ENCODE assay signal across 12 cellular contexts in the genomic region with DNA sequence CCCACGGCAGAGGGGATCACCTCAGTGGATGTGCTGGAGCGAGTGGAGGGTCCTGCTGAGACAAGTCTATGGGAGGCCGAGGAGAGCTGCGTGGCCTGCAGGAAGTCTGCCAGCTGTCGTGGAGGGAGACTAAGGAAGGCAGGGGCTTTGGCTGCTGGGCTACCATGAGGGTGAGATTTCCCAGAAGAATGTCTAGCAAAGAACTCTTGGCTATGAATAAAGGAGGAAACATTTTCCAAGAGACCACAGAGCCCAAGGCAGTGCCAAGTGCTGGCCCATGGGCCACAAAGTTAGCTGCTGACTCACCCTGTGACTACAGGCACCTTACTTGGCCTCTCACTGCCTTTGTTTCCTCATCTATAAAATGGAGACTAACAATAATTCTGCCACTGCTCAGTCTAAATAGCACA.
A peak's percentile ranks its signal among the peaks of the same experiment; 100 is the strongest.
DNase-seq lines count a peak whose midpoint lies in the region; ATAC-seq, FAIRE-seq and TF ChIP-seq lines count a peak whose summit lies in the region.
"Had no signal": no experiment of that assay in that cellular context is flagged by ENCODE, and none has a peak within 500 bp of the region (broad histone marks: within the 10 kb centered on the region; RNA-seq: fewer than 3 reads in every experiment).

No MANE protein-coding gene starts in this region.

- no peak overlapping the region for H3K4ac ChIP-seq in H1 (replicated peaks; ENCODE audit: insufficient read length, low read depth, low read length)

- H3K9ac ChIP-seq in PC-3 (ENCODE audit: low read length), result no peak overlapping the region
- H3K9ac ChIP-seq in H1 (replicated peaks in 1 of 4; ENCODE audit: extremely low read depth in 1 of 4, low read depth in 3 of 4, low read length in 3 of 4), result no peak overlapping the region
- no peak overlapping the region for H3K9ac ChIP-seq in neural progenitor cell

- H2BK12ac ChIP-seq in H1 (ENCODE audit: low read depth, low read length), result no peak overlapping the region

- H3K79me1 ChIP-seq in H1 (ENCODE audit: low read depth, low read length), result no peaks in the 10 kb centered on the region

- H2AK5ac ChIP-seq in H1 (ENCODE audit: low read depth, low read length), result no peak overlapping the region

- H3K4me2 ChIP-seq in PC-3 (ENCODE audit: low read length), result 0 out of 2 replicates have a peak overlapping the region, but pooled peaks have one; percentile 20
- H3K4me2 ChIP-seq in H1 (ENCODE audit: insufficient read depth in 1 of 2, low read depth in 2 of 2, low read length in 2 of 2), result no peak overlapping the region
- H3K4me2 ChIP-seq in neural progenitor cell, result no peak overlapping the region

- TF ChIP-seq CTCF in PC-3 (conservative IDR thresholded peaks at IDR 0.05; ENCODE audit: low read depth, low read length), result no peak
- no peak for TF ChIP-seq CTCF in H1 (IDR thresholded peaks at IDR 0.05; ENCODE audit: control extremely low read depth in 1 of 3, insufficient read depth in 1 of 3, low read depth in 1 of 3, low read length in 3 of 3)
- no peak for TF ChIP-seq CTCF in neural progenitor cell (IDR thresholded peaks at IDR 0.05)

- H3K27ac ChIP-seq in PC-3 (ENCODE audit: low read length) (peak overlapping the region; percentile 53), H1 (ENCODE audit: low read depth, low read length) (no peak overlapping the region), neural progenitor cell (no peak overlapping the region)

- H4K8ac ChIP-seq in H1 (ENCODE audit: extremely low read depth, insufficient read depth, low read length), result 0 out of 2 replicates have a peak overlapping the region, but pooled peaks have one; percentile 15

- peaks cover 26% of the 10 kb centered on the region for H3K4me1 Mint-ChIP-seq in neural progenitor cell

- DNase-seq in ELR (ENCODE audit: low read depth) (peak; percentile 96), PC-3 (peak; percentile 80), H1 (ENCODE audit: low read depth in 1 of 2, low spot score in 2 of 2) (no peak), neural progenitor cell (ENCODE audit: low spot score) (no peak), OCI-M1 (lab: John Stamatoyannopoulos, UW) (no peak), NCI-H524 treated with DMSO at 0.1 percent for 48 hours (lab: John Stamatoyannopoulos, UW) (no peak)
- DNase-seq: activated naive CD8-positive, alpha-beta T cell treated with anti-CD3 and anti-CD28 coated beads, Interleukin-2, amount 10 ng/mL, durations not matched to agents 7 days and 5 days; effector memory CD4-positive, alpha-beta T cell; naive thymus-derived CD4-positive, alpha-beta T cell; stimulated activated naive CD4-positive, alpha-beta T cell had no signal

- TF ChIP-seq POLR2A in H1 (IDR thresholded peaks at IDR 0.05; ENCODE audit: control extremely low read depth in 1 of 2, low read depth in 2 of 2, low read length in 2 of 2), result no peak

- POLR2A ChIA-PET in PC-3 (lab: Charles Lee; ENCODE audit: unreplicated experiment), result no interaction called here
- POLR2A ChIA-PET in H1 (lab: Charles Lee; ENCODE audit: partially characterized antibody), result no interaction called here

- H3K23ac ChIP-seq in H1 (ENCODE audit: insufficient read length), result no peak overlapping the region

- H3K56ac ChIP-seq in H1 (replicated peaks; ENCODE audit: insufficient read length, low read depth, low read length), result no peak overlapping the region

- H3K4me1 ChIP-seq in PC-3 (ENCODE audit: insufficient read depth, low read length) (peaks cover 15% of the 10 kb centered on the region), H1 (replicated peaks in 1 of 4; ENCODE audit: control insufficient read depth in 3 of 4, insufficient read depth in 4 of 4, low read length in 3 of 4) (peaks cover 12 to 15% (median 13%) of the 10 kb centered on the region in 4 experiments; a peak in 6 of 7 replicates), neural progenitor cell (peaks cover 26% of the 10 kb centered on the region)

- intact Hi-C loops in PC-3 (cut with micrococcal nuclease), result no loop called here

- H4K20me1 ChIP-seq in PC-3 (ENCODE audit: low read length), result no peaks in the 10 kb centered on the region
- no peaks in the 10 kb centered on the region for H4K20me1 ChIP-seq in H1 (replicated peaks in 1 of 2; ENCODE audit: control insufficient read depth in 1 of 2, insufficient read depth in 2 of 2, low read length in 2 of 2)
- H4K20me1 ChIP-seq in neural progenitor cell (ENCODE audit: low read depth), result no peaks in the 10 kb centered on the region

- H2BK120ac ChIP-seq in H1 (replicated peaks; ENCODE audit: low read depth, low read length), result no peak overlapping the region

- no peaks in the 10 kb centered on the region for H3K27me3 Mint-ChIP-seq in neural progenitor cell (ENCODE audit: insufficient read depth, low read depth)
- H3K27me3 Mint-ChIP-seq: activated naive CD8-positive, alpha-beta T cell treated with anti-CD3 and anti-CD28 coated beads, Interleukin-2, amount 10 ng/mL, durations not matched to agents 7 days and 5 days had no signal

- H2BK15ac ChIP-seq in H1 (ENCODE audit: low read length), result no peak overlapping the region

- no peak overlapping the region for H4K5ac ChIP-seq in H1 (ENCODE audit: insufficient read length, low read depth, low read length)

- no peaks in the 10 kb centered on the region for H3K23me2 ChIP-seq in H1 (ENCODE audit: low read depth, low read length)

- WGBS in H1 (ENCODE audit: extremely low coverage in 1 of 2, insufficient coverage in 1 of 2, insufficient read length in 1 of 2, insufficient replicate concordance in 2 of 2, low coverage in 1 of 2, low lambda C conversion rate in 2 of 2, missing lambda C conversion rate in 1 of 2), 2 experiments, result 86% methylated on average over 5 of the region's 5 CpGs; no CpG with 5 or more reads in 1 of the 2 experiments

- H3K27ac Mint-ChIP-seq in neural progenitor cell, result peak overlapping the region; percentile 25
- H3K27ac Mint-ChIP-seq: activated naive CD8-positive, alpha-beta T cell treated with anti-CD3 and anti-CD28 coated beads, Interleukin-2, amount 10 ng/mL, durations not matched to agents 7 days and 5 days; naive thymus-derived CD4-positive, alpha-beta T cell had no signal

- no peak for TF ChIP-seq RAD21 in H1 (IDR thresholded peaks at IDR 0.05 in 1 of 2, conservative IDR thresholded peaks at IDR 0.05 in 1 of 2; ENCODE audit: low read depth in 2 of 2, low read length in 2 of 2)

- no peak for FAIRE-seq in H1 (lab: Jason Lieb, UNC)

- ATAC-seq in PC-3 (peak; percentile 73), HG02938 (IDR thresholded peaks at IDR 0.05; ENCODE audit: unreplicated experiment) (no peak), GM21423 (IDR thresholded peaks at IDR 0.05; ENCODE audit: unreplicated experiment) (no peak)
- ATAC-seq: naive thymus-derived CD4-positive, alpha-beta T cell had no signal

- H3K27me3 ChIP-seq in PC-3 (ENCODE audit: low read length) (no peaks in the 10 kb centered on the region), H1 (replicated peaks in 1 of 4; ENCODE audit: control insufficient read depth in 3 of 4, extremely low read depth in 1 of 4, insufficient read depth in 3 of 4, low read length in 3 of 4) (no peaks in the 10 kb centered on the region; a peak in 2 of 7 replicates), neural progenitor cell (no peaks in the 10 kb centered on the region)

- H3K79me2 ChIP-seq in PC-3 (ENCODE audit: low read length), result no peaks in the 10 kb centered on the region
- no peaks in the 10 kb centered on the region for H3K79me2 ChIP-seq in H1 (ENCODE audit: control insufficient read depth in 1 of 2, insufficient read depth in 2 of 2, low read length in 2 of 2)
- H3K79me2 ChIP-seq in neural progenitor cell (ENCODE audit: low read depth), result no peaks in the 10 kb centered on the region

- H2BK5ac ChIP-seq in H1 (ENCODE audit: low read depth, low read length), result no peak overlapping the region

- H3K36me3 ChIP-seq in PC-3 (ENCODE audit: low read depth, low read length) (no peaks in the 10 kb centered on the region), H1 (ENCODE audit: control insufficient read depth in 2 of 4, insufficient read depth in 4 of 4, low read length in 3 of 4) (no peaks in the 10 kb centered on the region), neural progenitor cell (no peaks in the 10 kb centered on the region)

- H3F3A ChIP-seq in PC-3 (ENCODE audit: low read length, unreplicated experiment) (no peaks in the 10 kb centered on the region), neural progenitor cell (ENCODE audit: low read depth) (peaks cover 24% of the 10 kb centered on the region)

- no peak overlapping the region for H3K4me3 ChIP-seq in PC-3 (ENCODE audit: low read length)
- H3K4me3 ChIP-seq in H1 (ENCODE audit: extremely low read depth in 1 of 4, insufficient read depth in 2 of 4, low read depth in 3 of 4, low read length in 4 of 4), result no peak overlapping the region
- no peak overlapping the region for H3K4me3 ChIP-seq in neural progenitor cell

- no peak overlapping the region for H3K14ac ChIP-seq in H1 (ENCODE audit: insufficient read length)

- no peaks in the 10 kb centered on the region for H3K9me3 Mint-ChIP-seq in neural progenitor cell

- H3K9me2 ChIP-seq in PC-3 (replicated peaks; ENCODE audit: low read length), result no peaks in the 10 kb centered on the region

- H2BK20ac ChIP-seq in H1 (ENCODE audit: low read length), result no peak overlapping the region

- H3K18ac ChIP-seq in H1 (ENCODE audit: extremely low read depth, low read length), result 0 out of 2 replicates have a peak overlapping the region, but pooled peaks have one; percentile 11

- CTCF ChIA-PET in PC-3 (lab: Charles Lee), result no interaction called here
- CTCF ChIA-PET in H1 (lab: Charles Lee; ENCODE audit: partially characterized antibody), result interaction anchor here (1.3 to 2.1 kb wide), 4 partner anchors 13 to 73 kb away, joined by 4 to 9 read pairs (median 5); no protein-coding TSS in a partner anchor

- H4K91ac ChIP-seq in H1 (replicated peaks; ENCODE audit: insufficient read length, low read length), result no peak overlapping the region

- H3K36me3 Mint-ChIP-seq in neural progenitor cell, result no peaks in the 10 kb centered on the region

- H3K9me3 ChIP-seq in PC-3 (ENCODE audit: low read length) (no peaks in the 10 kb centered on the region), H1 (ENCODE audit: insufficient read depth in 2 of 2, low read depth in 1 of 2, low read length in 1 of 2) (no peaks in the 10 kb centered on the region), neural progenitor cell (ENCODE audit: low read depth) (no peaks in the 10 kb centered on the region)

- H2AFZ ChIP-seq in PC-3 (ENCODE audit: low read length), result 0 out of 2 replicates have a peak overlapping the region, but pooled peaks have one; percentile 7
- H2AFZ ChIP-seq in H1 (ENCODE audit: low read length), result no peak overlapping the region
- H2AFZ ChIP-seq in neural progenitor cell (replicated peaks), result no peak overlapping the region

- no peak overlapping the region for H3K4me3 Mint-ChIP-seq in neural progenitor cell
- H3K4me3 Mint-ChIP-seq: naive thymus-derived CD4-positive, alpha-beta T cell had no signal

- no peak for TF ChIP-seq EP300 in H1 (IDR thresholded peaks at IDR 0.05; ENCODE audit: borderline replicate concordance in 1 of 2, low read depth in 2 of 2, low read length in 2 of 2)

- no TSS peak for BruUV-seq in PC-3 (replicated peaks; lab: Mats Ljungman, UMichigan)

TF ChIP-seq in H1, 55 proteins besides CTCF, POLR2A, EP300 and RAD21 (continues in another document):
- no peak for TF ChIP-seq EGR1 (IDR thresholded peaks at IDR 0.05; ENCODE audit: borderline replicate concordance, low read depth, low read length)
- no peak for TF ChIP-seq GABPA (IDR thresholded peaks at IDR 0.05; ENCODE audit: borderline replicate concordance, insufficient read depth, low read length)
- no peak for TF ChIP-seq SIRT6 (IDR thresholded peaks at IDR 0.05; ENCODE audit: low read length)

Comparison
In these comparisons a context has a peak if more than half of its experiments do, and no peak if none do; other contexts are left out.
1. DNase-seq: peak in ELR (single experiment) and PC-3 (single experiment); none in H1 (0 of 2), neural progenitor cell (single experiment), OCI-M1 (single experiment) and NCI-H524 treated with DMSO at 0.1 percent for 48 hours (single experiment).